17 cellular contexts compared by ENCODE assay signal in genomic region chr15:68300115-68300940, GRCh38. TPM values are rescaled to one million over a fixed set of nuclear protein-coding genes. Genes with fewer than 3 reads are reported as not detected.
DNase-seq lines count a peak whose midpoint lies in the region; ATAC-seq and TF ChIP-seq lines count a peak whose summit lies in the region.
"Had no signal": no experiment of that assay in that cellular context is flagged by ENCODE, and none has a peak within 500 bp of the region (broad histone marks: within the 10 kb centered on the region; RNA-seq: fewer than 3 reads in every experiment).

No MANE protein-coding gene starts in this region.

- no peaks in the 10 kb centered on the region for H3K9me3 ChIP-seq in CD4-positive, alpha-beta T cell (ENCODE audit: control insufficient read depth, low read length)
- no peaks in the 10 kb centered on the region for H3K9me3 ChIP-seq in esophagus muscularis mucosa
- H3K9me3 ChIP-seq in neutrophil: no peaks in the 10 kb centered on the region
- no peaks in the 10 kb centered on the region for H3K9me3 ChIP-seq in effector memory CD4-positive, alpha-beta T cell (ENCODE audit: control insufficient read depth, low read length)
- H3K9me3 ChIP-seq: BLaER1 had no signal

- peaks cover 9% of the 10 kb centered on the region for H3K36me3 Mint-ChIP-seq in CD4-positive, alpha-beta T cell (ENCODE audit: low read depth)

- no peak for TF ChIP-seq POLR2A in esophagus muscularis mucosa (IDR thresholded peaks at IDR 0.05; ENCODE audit: low read depth)

- no peak overlapping the region for H3K27ac ChIP-seq in CD4-positive, alpha-beta T cell (ENCODE audit: low read depth, low read length)
- H3K27ac ChIP-seq in KMS-11 (peak overlapping the region; percentile 98), esophagus muscularis mucosa (replicated peaks in 1 of 4) (peak overlapping the region; percentile 43 to 58 (median 54)), neutrophil (peak overlapping the region; percentile 61), substantia nigra (ENCODE audit: low read depth, low read length, poor library complexity, severe bottlenecking) (no peak overlapping the region)
- H3K27ac ChIP-seq in effector memory CD4-positive, alpha-beta T cell (ENCODE audit: insufficient read depth, low read length, poor library complexity, severe bottlenecking): no peak overlapping the region

- peak overlapping the region; percentile 70; the same call in 1 of the 2 replicates for H3K9ac ChIP-seq in KMS-11

- peak overlapping the region; percentile 88 for H3K27ac Mint-ChIP-seq in CD4-positive, alpha-beta T cell

- H3K27me3 ChIP-seq in CD4-positive, alpha-beta T cell (ENCODE audit: control insufficient read depth, insufficient read depth, low read length): no peaks in the 10 kb centered on the region
- H3K27me3 ChIP-seq in KMS-11 (ENCODE audit: insufficient read depth, low read depth) (no peaks in the 10 kb centered on the region), esophagus muscularis mucosa (no peaks in the 10 kb centered on the region), neutrophil (no peaks in the 10 kb centered on the region)
- H3K27me3 ChIP-seq in effector memory CD4-positive, alpha-beta T cell (replicated peaks; ENCODE audit: control insufficient read depth, insufficient read depth, low read length, poor library complexity, severe bottlenecking): no peaks in the 10 kb centered on the region
- H3K27me3 ChIP-seq: BLaER1 had no signal

- H3K4me1 ChIP-seq in KMS-11 (ENCODE audit: low read depth, poor library complexity, severe bottlenecking) (peaks cover 68% of the 10 kb centered on the region), esophagus muscularis mucosa (peaks cover 30 to 37% (median 32%) of the 10 kb centered on the region in 4 donors), neutrophil (ENCODE audit: control insufficient read depth in 1 of 2, insufficient read depth in 1 of 2, low read depth in 1 of 2, low read length in 1 of 2) (peaks cover 10 to 14% of the 10 kb centered on the region in 2 experiments)
- peaks cover 7% of the 10 kb centered on the region for H3K4me1 ChIP-seq in effector memory CD4-positive, alpha-beta T cell (ENCODE audit: control insufficient read depth, insufficient read depth, low read length, poor library complexity, severe bottlenecking)

- H2AFZ ChIP-seq in KMS-11 (ENCODE audit: low read depth): peak overlapping the region; percentile 38; the same call in 1 of the 2 replicates

- no peaks in the 10 kb centered on the region for H3K27me3 Mint-ChIP-seq in CD4-positive, alpha-beta T cell
- H3K27me3 Mint-ChIP-seq: IgD-negative memory B cell had no signal

- POLR2A ChIA-PET in CD4-positive, alpha-beta T cell (lab: Charles Lee): interaction anchor here (3.4 kb wide), 1 partner anchor 23 kb away, joined by 37 read pairs; the partner anchor contains the start of gene FEM1B

- H3K4me3 ChIP-seq in KMS-11 (IDR thresholded peaks at IDR 0.05; ENCODE audit: insufficient read depth, low read depth, low read length) (no peak overlapping the region), esophagus muscularis mucosa (no peak overlapping the region), neutrophil (ENCODE audit: low read depth in 1 of 2, low read length in 1 of 2) (no peak overlapping the region)
- H3K4me3 ChIP-seq in effector memory CD4-positive, alpha-beta T cell (ENCODE audit: insufficient read depth, low read depth, low read length, poor library complexity, severe bottlenecking): no peak overlapping the region
- H3K4me3 ChIP-seq: BLaER1 had no signal

- DNase-seq in CD4-positive, alpha-beta T cell: no peak
- DNase-seq in esophagus muscularis mucosa (ENCODE audit: extremely low spot score) (no peak), substantia nigra (lab: John Stamatoyannopoulos, UW) (no peak), NCI-H2029 (lab: John Stamatoyannopoulos, UW) (no peak)
- DNase-seq in effector memory CD4-positive, alpha-beta T cell: no peak
- DNase-seq: activated CD4-positive, alpha-beta T cell treated with anti-CD3 and anti-CD28 coated beads, Interleukin-2, amount 50 U/mL, for 48 hours; activated effector memory CD4-positive, alpha-beta T cell treated with anti-CD3 and anti-CD28 coated beads, Interleukin-2, amount 50 U/mL, for 16 hours; dermis blood vessel endothelial cell; DND-41; NCI-H1417; NCI-H446 treated with DMSO at 0.1 percent for 48 hours; stimulated activated naive CD4-positive, alpha-beta T cell treated with Interleukin-2 at 50 U/mL for 16 hours had no signal

- peaks cover 52% of the 10 kb centered on the region for H3K4me1 Mint-ChIP-seq in CD4-positive, alpha-beta T cell (ENCODE audit: low read depth)

- intact Hi-C loops in CD4-positive, alpha-beta T cell (cut with DNase I, micrococcal nuclease): no loop called here
- intact Hi-C loops in esophagus muscularis mucosa (cut with DNase I): loop anchor here (10.0 kb wide), 1 partner anchor 254 kb away; no protein-coding TSS in a partner anchor

- no peaks in the 10 kb centered on the region for H4K20me1 ChIP-seq in KMS-11 (ENCODE audit: insufficient read depth)

- peak overlapping the region; percentile 4 for H3K4me3 Mint-ChIP-seq in CD4-positive, alpha-beta T cell

- TF ChIP-seq EP300 in esophagus muscularis mucosa (IDR thresholded peaks at IDR 0.05): no peak

- peaks cover 20% of the 10 kb centered on the region; the same call in 1 of the 2 replicates for H3K79me2 ChIP-seq in KMS-11 (ENCODE audit: insufficient read depth, low read depth)

- H3K9me3 Mint-ChIP-seq in CD4-positive, alpha-beta T cell: no peaks in the 10 kb centered on the region
- H3K9me3 Mint-ChIP-seq: IgD-negative memory B cell had no signal

- peak overlapping the region; percentile 87 for H3K4me2 ChIP-seq in KMS-11

- ATAC-seq in CD4-positive, alpha-beta T cell (ENCODE audit: poor library complexity): no peak
- no peak for ATAC-seq in HG03521 (IDR thresholded peaks at IDR 0.05; ENCODE audit: unreplicated experiment)

- no peak for TF ChIP-seq CTCF in CD4-positive, alpha-beta T cell (IDR thresholded peaks at IDR 0.05)
- TF ChIP-seq CTCF in KMS-11 (conservative IDR thresholded peaks at IDR 0.05; ENCODE audit: low read depth, low read length) (no peak), esophagus muscularis mucosa (IDR thresholded peaks at IDR 0.05) (no peak), neutrophil (IDR thresholded peaks at IDR 0.05) (no peak)

- CTCF ChIA-PET in CD4-positive, alpha-beta T cell (lab: Charles Lee): no interaction called here

- H3K36me3 ChIP-seq in KMS-11 (ENCODE audit: insufficient read depth) (no peaks in the 10 kb centered on the region), esophagus muscularis mucosa (peaks cover 0 to 12% (median 3%) of the 10 kb centered on the region in 4 donors), neutrophil (no peaks in the 10 kb centered on the region)
- no peaks in the 10 kb centered on the region for H3K36me3 ChIP-seq in effector memory CD4-positive, alpha-beta T cell (ENCODE audit: control insufficient read depth, insufficient read depth, low read length)

- WGBS in esophagus muscularis mucosa: 91% methylated on average over 6 of the region's 6 CpGs

RNA-seq across cellular contexts. Expression of gene FEM1B, which starts 22.8 kb away (rescaled TPM):
- total RNA-seq in CD4-positive, alpha-beta T cell: 10 to 100 TPM; 83.2 to 94.9 TPM
- total RNA-seq in esophagus muscularis mucosa: 10 to 100 TPM; 53.1 to 71.5 (median 56.5) TPM

Comparison
In these comparisons a context has a peak if more than half of its experiments do, and no peak if none do; other contexts are left out.
1. H3K27ac ChIP-seq: peak in KMS-11 (single experiment), esophagus muscularis mucosa (4 of 4) and neutrophil (single experiment); none in CD4-positive, alpha-beta T cell (single experiment), substantia nigra (single experiment) and effector memory CD4-positive, alpha-beta T cell (single experiment).